ENCODE assay signal across 8 cellular contexts in genomic region chr19:6738726-6739389, GRCh38. TPM values are rescaled to one million over a fixed set of nuclear protein-coding genes. Genes with fewer than 3 reads are reported as not detected.
DNase-seq lines count a peak whose midpoint lies in the region; ATAC-seq and TF ChIP-seq lines count a peak whose summit lies in the region.

No MANE protein-coding gene starts in this region.

- TF ChIP-seq CTCF in esophagus squamous epithelium (IDR thresholded peaks at IDR 0.05) (no peak), osteocyte (IDR thresholded peaks at IDR 0.05) (no peak)

- no peaks in the 10 kb centered on the region for H3K27me3 ChIP-seq in esophagus squamous epithelium

- H3K36me3 Mint-ChIP-seq in osteocyte (ENCODE audit: unreplicated experiment), result peaks cover 5% of the 10 kb centered on the region

- WGBS in esophagus squamous epithelium, 2 donors, result 9 to 18% methylated on average over 16 to 24 of the region's 26 CpGs

- TF ChIP-seq POLR2A in esophagus squamous epithelium (IDR thresholded peaks at IDR 0.05), result no peak

- ATAC-seq in HG03460 (IDR thresholded peaks at IDR 0.05; ENCODE audit: unreplicated experiment), result no peak
- ATAC-seq in left lobe of liver, result no peak

- peak overlapping the region; percentile 96 to 99 (median 98) for H3K27ac ChIP-seq in esophagus squamous epithelium

- DNase-seq in SKM-1 treated with dmso at 0.1 percent for 144 hours (lab: John Stamatoyannopoulos, UW; ENCODE audit: unreplicated experiment) (peak; percentile 45), SKM-1 (lab: John Stamatoyannopoulos, UW; ENCODE audit: unreplicated experiment) (no peak), esophagus squamous epithelium (lab: John Stamatoyannopoulos, UW) (no peak), osteocyte (ENCODE audit: extremely low spot score, unreplicated experiment) (no peak), left lobe of liver (ENCODE audit: low spot score) (no peak), NCI-H2081 treated with DMSO at 0.1 percent for 48 hours (lab: John Stamatoyannopoulos, UW) (no peak)
- DNase-seq in activated CD4-positive, alpha-beta T cell treated with anti-CD3 and anti-CD28 coated beads, Interleukin-2, amount 50 U/mL, for 1 hour, result peak; percentile 16

- H3K4me3 ChIP-seq in esophagus squamous epithelium, result peak overlapping the region; percentile 29 to 95 (median 86)

- peaks cover 0 to 41% (median 11%) of the 10 kb centered on the region in 3 donors for H3K36me3 ChIP-seq in esophagus squamous epithelium

- H3K4me1 ChIP-seq in esophagus squamous epithelium, result peaks cover 30 to 76% (median 46%) of the 10 kb centered on the region in 3 donors

- intact Hi-C loops in esophagus squamous epithelium (cut with DNase I), result no loop called here

- H3K27me3 Mint-ChIP-seq in osteocyte (ENCODE audit: unreplicated experiment), result no peaks in the 10 kb centered on the region

- H3K27ac Mint-ChIP-seq in osteocyte (ENCODE audit: unreplicated experiment), result peak overlapping the region; percentile 97

- H3K4me1 Mint-ChIP-seq in osteocyte (ENCODE audit: unreplicated experiment), result peaks cover 59% of the 10 kb centered on the region

- no peaks in the 10 kb centered on the region for H3K9me3 ChIP-seq in esophagus squamous epithelium

- H3K9me3 Mint-ChIP-seq in osteocyte (ENCODE audit: unreplicated experiment), result no peaks in the 10 kb centered on the region

- H3K4me3 Mint-ChIP-seq in osteocyte (ENCODE audit: unreplicated experiment), result peak overlapping the region; percentile 95

RNA-seq across cellular contexts. Expression of gene TRIP10, which starts 0.6 kb away (rescaled TPM):
- total RNA-seq in esophagus squamous epithelium, result 100 to 1,000 TPM in 3 of 4 donors, 10 to 100 TPM in 1; 67.6 to 160 (median 117) TPM
- total RNA-seq in osteocyte, result 51.1 and 53.8 TPM in 2 replicates
- total RNA-seq in left lobe of liver, result 9.0 TPM

RNA-seq across cellular contexts. Expression of gene GPR108, which starts 1.5 kb away (rescaled TPM):
- total RNA-seq in esophagus squamous epithelium, result 10 to 100 TPM; 45.7 to 72.8 (median 52.0) TPM
- 45.4 and 51.5 TPM in 2 replicates for total RNA-seq in osteocyte
- total RNA-seq in left lobe of liver, result 28.8 TPM

RNA-seq across cellular contexts. Expression of gene C3, which starts 18.4 kb away (rescaled TPM):
- total RNA-seq in esophagus squamous epithelium (100 to 1,000 TPM in 2 of 4 donors, 10 to 100 TPM in 2; 12.0 to 501 (median 189) TPM), osteocyte (0.56 TPM in 1 of 2 replicates, not detected in the other), left lobe of liver (11,297 TPM)

RNA-seq across cellular contexts. Expression of gene SH2D3A, which starts 28.4 kb away (rescaled TPM):
- total RNA-seq in esophagus squamous epithelium, result 10 to 100 TPM; 17.3 to 52.1 (median 40.6) TPM
- total RNA-seq in osteocyte, result not detected in 2 replicates
- 1.1 TPM for total RNA-seq in left lobe of liver

RNA-seq across cellular contexts. Expression of gene VAV1, which starts 33.6 kb away (rescaled TPM):
- total RNA-seq in esophagus squamous epithelium, result 1 to 10 TPM in 3 of 4 donors, under 1 TPM in 1; 0.83 to 7.6 (median 3.6) TPM
- total RNA-seq in osteocyte, result not detected in 2 replicates
- 3.1 TPM for total RNA-seq in left lobe of liver

Comparison
In these comparisons a context has a peak if more than half of its experiments do, and no peak if none do; other contexts are left out.
1. DNase-seq: peak in SKM-1 treated with dmso at 0.1 percent for 144 hours (single experiment) and activated CD4-positive, alpha-beta T cell treated with anti-CD3 and anti-CD28 coated beads, Interleukin-2, amount 50 U/mL, for 1 hour (single experiment); none in SKM-1 (single experiment), esophagus squamous epithelium (single experiment), osteocyte (single experiment), left lobe of liver (single experiment) and NCI-H2081 treated with DMSO at 0.1 percent for 48 hours (single experiment).
2. RNA of gene C3, which starts 18.4 kb away (total RNA-seq): 11,297 TPM in left lobe of liver (single experiment); 12.0 to 501 TPM in esophagus squamous epithelium and 0.56 TPM in osteocyte; every median in the first group is over 10 times any median in the second.